In genomic region chr5:78359455-78359830, GRCh38 we compare ENCODE assay signal across 1 cellular context.
TF ChIP-seq lines count a peak whose summit lies in the region.

No MANE protein-coding gene starts in this region.

TF ChIP-seq in HCT116, 20 proteins besides CTCF, POLR2A, EP300 and RAD21:
- TF ChIP-seq SIN3A (IDR thresholded peaks at IDR 0.05; ENCODE audit: low read depth): peak; percentile 8; the same call in 1 of the 2 replicates
TF ChIP-seq in HCT116: peak in this region for 1; not testable (repeated sequence) for 19.
